Comparison of ENCODE assay signal across 25 cellular contexts in the genomic region with DNA sequence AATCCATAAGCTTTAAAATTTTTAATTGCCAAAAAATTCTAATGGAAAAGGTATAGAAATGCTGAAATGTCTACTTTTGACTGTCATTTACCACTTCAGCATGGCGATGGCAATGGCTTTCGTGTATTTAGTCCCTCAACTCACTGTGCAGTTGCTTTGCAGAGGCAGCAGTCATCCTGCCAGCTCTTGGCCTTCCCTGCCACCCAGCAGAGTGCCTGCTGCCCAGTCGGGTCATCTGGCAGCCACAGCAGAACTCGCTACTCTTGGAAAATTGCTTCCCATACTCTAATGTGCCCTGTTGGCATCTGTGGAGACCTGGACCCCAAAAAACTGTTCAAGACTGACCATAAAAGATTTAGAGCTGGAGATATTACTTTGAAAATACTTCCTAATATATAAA.
"Had no signal": no experiment of that assay in that cellular context is flagged by ENCODE, and none has a peak within 500 bp of the region (broad histone marks: within the 10 kb centered on the region; RNA-seq: fewer than 3 reads in every experiment).

No MANE protein-coding gene starts in this region.

- H3K4me3 ChIP-seq: colonic mucosa, esophagus squamous epithelium, gastroesophageal sphincter had no signal

- H3K4me1 ChIP-seq: colonic mucosa, esophagus squamous epithelium, gastroesophageal sphincter had no signal

- H3K27ac ChIP-seq: brain microvascular endothelial cell, colonic mucosa, epithelial cell of prostate, esophagus squamous epithelium, gastroesophageal sphincter, WERI-Rb-1 had no signal

- ATAC-seq: activated CD4-positive, CD25-positive, alpha-beta regulatory T cell treated with anti-CD3 and anti-CD28 coated beads, Interleukin-2, amount 50 U/mL, for 24 hours; activated CD8-positive, alpha-beta T cell treated with anti-CD3 and anti-CD28 coated beads for 36 hours; activated T-cell treated with anti-CD3 and anti-CD28 coated beads, Interleukin-2, amount 50 U/mL, for 4 hours; activated T-helper 17 cell treated with anti-CD3 and anti-CD28 coated beads, Interleukin-2, amount 50 U/mL, for 72 hours; gastroesophageal sphincter; T-helper 17 cell had no signal

- H3K27me3 ChIP-seq: brain microvascular endothelial cell, colonic mucosa had no signal

- H3K36me3 ChIP-seq: brain microvascular endothelial cell, colonic mucosa, esophagus squamous epithelium, gastroesophageal sphincter, WERI-Rb-1 had no signal

- DNase-seq: activated B cell treated with CpG ODN at 0.5 μM for 24 hours; activated CD4-positive, alpha-beta T cell treated with anti-CD3 and anti-CD28 coated beads for 48 hours; activated CD4-positive, alpha-beta T cell treated with anti-CD3 and anti-CD28 coated beads, Interleukin-2, amount 50 U/mL, for 1 hour; activated CD4-positive, alpha-beta T cell treated with anti-CD3 and anti-CD28 coated beads, Interleukin-2, amount 50 U/mL, for 48 hours; activated CD8-positive, alpha-beta memory T cell treated with anti-CD3 and anti-CD28 coated beads for 24 hours; activated CD8-positive, alpha-beta T cell treated with anti-CD3 and anti-CD28 coated beads for 36 hours; activated effector memory CD4-positive, alpha-beta T cell treated with Interleukin-2 at 50 U/mL for 16 hours; activated gamma-delta T cell treated with Interleukin-2 at 50 U/mL for 16 hours; activated naive CD4-positive, alpha-beta T cell treated with anti-CD3 and anti-CD28 coated beads, Interleukin-2, amount 50 U/mL, for 16 hours; activated naive CD4-positive, alpha-beta T cell treated with Interleukin-2 at 50 U/mL for 16 hours; activated T-cell treated with anti-CD3 and anti-CD28 coated beads, Interleukin-2, amount 50 U/mL, for 4 hours; amniotic stem cell; brain microvascular endothelial cell; colonic mucosa; effector CD8-positive, alpha-beta T cell; esophagus squamous epithelium; foreskin melanocyte; T-helper 1 cell; T-helper 17 cell; T1000; WERI-Rb-1 had no signal

- H3K9me3 ChIP-seq: colonic mucosa, esophagus squamous epithelium, gastroesophageal sphincter had no signal
